ENCODE assay signal across 8 cellular contexts in the genomic region with DNA sequence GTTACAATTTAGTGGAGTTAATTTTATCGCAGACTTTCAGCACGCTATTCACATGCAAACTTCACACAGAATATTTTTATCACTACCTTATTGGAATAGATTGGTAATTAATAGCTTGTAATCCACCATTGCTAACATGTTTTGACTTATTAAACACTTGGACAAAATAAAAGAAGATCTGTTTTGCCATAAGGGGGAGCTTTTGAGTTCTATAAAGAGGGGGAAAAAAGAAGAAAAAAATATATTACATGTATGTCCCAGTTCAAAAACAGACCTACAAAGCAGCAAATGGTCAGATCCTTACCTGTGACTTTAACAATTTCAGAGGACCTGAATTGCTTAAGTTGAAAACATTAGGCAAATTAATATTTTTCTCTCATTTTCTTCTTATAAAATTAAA. TPM values are rescaled to one million over a fixed set of nuclear protein-coding genes. Genes with fewer than 3 reads are reported as not detected.
DNase-seq lines count a peak whose midpoint lies in the region; ATAC-seq, FAIRE-seq and TF ChIP-seq lines count a peak whose summit lies in the region.

No MANE protein-coding gene starts in this region.

- no peak overlapping the region for H3K4me3 ChIP-seq in Caco-2 (ENCODE audit: low read depth, low read length)
- no peak overlapping the region for H3K4me3 ChIP-seq in bronchial epithelial cell (ENCODE audit: low read depth, low read length)

- no peaks in the 10 kb centered on the region for H3K9me3 Mint-ChIP-seq in Caco-2 (ENCODE audit: unreplicated experiment)
- H3K9me3 Mint-ChIP-seq in CD4-positive, alpha-beta T cell, result no peaks in the 10 kb centered on the region

- no TSS peak for BruUV-seq in Caco-2 (replicated peaks; lab: Mats Ljungman, UMichigan)

- H3K4me1 Mint-ChIP-seq in Caco-2 (ENCODE audit: low read depth, unreplicated experiment), result peaks cover 12% of the 10 kb centered on the region
- peaks cover 8% of the 10 kb centered on the region for H3K4me1 Mint-ChIP-seq in CD4-positive, alpha-beta T cell (ENCODE audit: low read depth)

- H3K4me1 ChIP-seq in Caco-2, result no peaks in the 10 kb centered on the region

- H3K27me3 Mint-ChIP-seq in Caco-2 (ENCODE audit: insufficient read depth, unreplicated experiment), result peaks cover 40% of the 10 kb centered on the region
- peaks cover 85% of the 10 kb centered on the region for H3K27me3 Mint-ChIP-seq in CD4-positive, alpha-beta T cell

- H3K36me3 ChIP-seq in Caco-2 (ENCODE audit: control insufficient read depth, insufficient read depth, low read length) (no peaks in the 10 kb centered on the region), bronchial epithelial cell (ENCODE audit: control insufficient read depth, insufficient read depth, low read length) (no peaks in the 10 kb centered on the region)

- peak overlapping the region; percentile 96 for H3K4me3 Mint-ChIP-seq in Caco-2 (ENCODE audit: unreplicated experiment)
- H3K4me3 Mint-ChIP-seq in CD4-positive, alpha-beta T cell, result no peak overlapping the region

- no peak for ATAC-seq in CD4-positive, alpha-beta T cell (ENCODE audit: poor library complexity)
- ATAC-seq in GM21786 (IDR thresholded peaks at IDR 0.05; ENCODE audit: unreplicated experiment) (no peak), HG02798 (IDR thresholded peaks at IDR 0.05; ENCODE audit: poor library complexity, unreplicated experiment) (no peak)

- DNase-seq in Caco-2 (no peak), M059J (ENCODE audit: low read depth) (peak; percentile 59), bronchial epithelial cell (ENCODE audit: low read depth) (peak; percentile 43), myocyte (ENCODE audit: low read depth) (peak; percentile 51), NCI-H1092 treated with DMSO at 0.1 percent for 48 hours (lab: John Stamatoyannopoulos, UW) (no peak)
- DNase-seq in CD4-positive, alpha-beta T cell, result no peak

- peak; percentile 7 to 14 for TF ChIP-seq CTCF in Caco-2 (IDR thresholded peaks at IDR 0.05; ENCODE audit: insufficient read depth in 1 of 2, low read depth in 1 of 2, low read length in 1 of 2, severe bottlenecking in 1 of 2, unreplicated experiment in 1 of 2)
- peak; percentile 6 for TF ChIP-seq CTCF in bronchial epithelial cell (IDR thresholded peaks at IDR 0.05; ENCODE audit: insufficient read depth, low read length, severe bottlenecking)
- no peak for TF ChIP-seq CTCF in CD4-positive, alpha-beta T cell (IDR thresholded peaks at IDR 0.05)

- CTCF ChIA-PET in Caco-2 (lab: Charles Lee), result no interaction called here
- CTCF ChIA-PET in CD4-positive, alpha-beta T cell (lab: Charles Lee), result no interaction called here

- FAIRE-seq in bronchial epithelial cell (lab: Jason Lieb, UNC), result no peak

- H3K27me3 ChIP-seq in Caco-2 (replicated peaks; ENCODE audit: control insufficient read depth, insufficient read depth, low read length), result peaks cover 4% of the 10 kb centered on the region
- H3K27me3 ChIP-seq in bronchial epithelial cell (ENCODE audit: control insufficient read depth, insufficient read depth, low read length), result peaks cover 17% of the 10 kb centered on the region
- peaks cover 49% of the 10 kb centered on the region for H3K27me3 ChIP-seq in CD4-positive, alpha-beta T cell (ENCODE audit: control insufficient read depth, insufficient read depth, low read length)

- POLR2A ChIA-PET in Caco-2 (lab: Charles Lee), result no interaction called here
- POLR2A ChIA-PET in CD4-positive, alpha-beta T cell (lab: Charles Lee), result no interaction called here

- peaks cover 3% of the 10 kb centered on the region; the same call in 1 of the 2 replicates for H3K9me3 ChIP-seq in Caco-2
- H3K9me3 ChIP-seq in CD4-positive, alpha-beta T cell (ENCODE audit: control insufficient read depth, low read length), result no peaks in the 10 kb centered on the region

- H3K27ac ChIP-seq in CD4-positive, alpha-beta T cell (ENCODE audit: low read depth, low read length), result no peak overlapping the region

- intact Hi-C loops in Caco-2 (cut with micrococcal nuclease; ENCODE audit: unreplicated experiment), result loop anchor here (1.0 to 10.0 kb wide), 5 partner anchors 270 to 560 kb away; no protein-coding TSS in a partner anchor
- intact Hi-C loops in CD4-positive, alpha-beta T cell (cut with DNase I, micrococcal nuclease), result no loop called here

- no peak overlapping the region for H3K27ac Mint-ChIP-seq in Caco-2 (ENCODE audit: unreplicated experiment)
- H3K27ac Mint-ChIP-seq in CD4-positive, alpha-beta T cell, result no peak overlapping the region

- peaks cover 6% of the 10 kb centered on the region for H3K36me3 Mint-ChIP-seq in Caco-2 (ENCODE audit: insufficient read depth, unreplicated experiment)
- no peaks in the 10 kb centered on the region for H3K36me3 Mint-ChIP-seq in CD4-positive, alpha-beta T cell (ENCODE audit: low read depth)

RNA-seq across cellular contexts. Expression of gene PAPPA, which starts 1.2 kb away (rescaled TPM):
- total RNA-seq in Caco-2 (2022) (not detected in 2 replicates), bronchial epithelial cell (0.13 and 1.3 TPM in 2 replicates), myocyte (4.5 and 6.5 TPM in 2 replicates)
- total RNA-seq in M059J (2014; rRNA removed; shearing (Covaris generic)), result 0.15 and 0.20 TPM in 2 replicates
- polyA plus RNA-seq in myocyte (2012), result 11.5 TPM
- total RNA-seq in CD4-positive, alpha-beta T cell, result under 1 TPM in 1 of 2 experiments, not detected in 1; 0.03 TPM

Comparison
In these comparisons a context has a peak if more than half of its experiments do, and no peak if none do; other contexts are left out.
1. DNase-seq: peak in M059J (single experiment), bronchial epithelial cell (single experiment) and myocyte (single experiment); none in Caco-2 (0 of 2), CD4-positive, alpha-beta T cell (0 of 10) and NCI-H1092 treated with DMSO at 0.1 percent for 48 hours (single experiment).